Comparison of ENCODE assay signal across 17 cellular contexts in the genomic region with DNA sequence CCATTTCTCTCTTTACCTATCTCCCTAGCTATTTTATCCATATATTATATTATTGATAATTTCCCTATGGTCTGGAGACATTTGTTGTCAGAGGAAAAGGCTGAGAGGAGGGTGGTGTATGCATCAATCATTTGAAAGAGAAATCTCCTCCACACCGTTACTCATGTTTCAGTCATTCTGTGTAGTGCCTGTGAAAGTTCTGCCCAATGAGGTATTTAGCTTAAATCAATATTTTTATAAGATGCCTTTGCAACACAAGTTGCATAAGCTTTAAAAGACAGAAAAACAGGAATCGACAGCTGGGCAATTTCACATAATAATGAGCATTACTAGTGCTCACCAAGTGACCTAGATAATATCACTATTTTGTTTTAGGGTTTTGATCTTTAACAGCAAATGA.
A peak's percentile ranks its signal among the peaks of the same experiment; 100 is the strongest.
DNase-seq lines count a peak whose midpoint lies in the region; ATAC-seq and TF ChIP-seq lines count a peak whose summit lies in the region.
"Had no signal": no experiment of that assay in that cellular context is flagged by ENCODE, and none has a peak within 500 bp of the region (broad histone marks: within the 10 kb centered on the region; RNA-seq: fewer than 3 reads in every experiment).

No MANE protein-coding gene starts in this region.

- TF ChIP-seq POLR2A in esophagus muscularis mucosa (IDR thresholded peaks at IDR 0.05; ENCODE audit: low read depth), result no peak

- no peaks in the 10 kb centered on the region for H3K27me3 Mint-ChIP-seq in activated T-helper 1 cell treated with anti-CD3 and anti-CD28 coated beads, Interleukin-12 subunit alpha, Interleukin-12 subunit beta, Interleukin-2, Interleukin-4 antibody, amounts not matched to agents 30 ng/mL and 10 ng/mL and 1 ng/mL, durations not matched to agents 14 hours and 24 hours and 36 hours (ENCODE audit: insufficient read depth)
- H3K27me3 Mint-ChIP-seq: CD4-positive, CD25-positive, alpha-beta regulatory T cell had no signal

- dilution Hi-C loops in mammary epithelial cell (cut with HindIII; ENCODE audit: low sequenced_read_pairs), result no loop called here

- H3K27ac ChIP-seq in mammary epithelial cell (ENCODE audit: insufficient read depth, low read depth, low read length) (no peak overlapping the region), esophagus muscularis mucosa (replicated peaks in 1 of 4) (no peak overlapping the region)
- H3K27ac ChIP-seq: A549, SJSA1 had no signal

- H3K27me3 ChIP-seq in mammary epithelial cell (ENCODE audit: insufficient read depth, low read length), result no peaks in the 10 kb centered on the region
- no peaks in the 10 kb centered on the region for H3K27me3 ChIP-seq in esophagus muscularis mucosa
- H3K27me3 ChIP-seq: SJSA1 had no signal

- intact Hi-C loops in mammary epithelial cell (cut with micrococcal nuclease) (no loop called here), esophagus muscularis mucosa (cut with DNase I) (no loop called here)
- intact Hi-C loops in activated T-helper 1 cell treated with anti-CD3 and anti-CD28 coated beads, Interleukin-12 subunit alpha, Interleukin-12 subunit beta, Interleukin-2, Interleukin-4 antibody, amounts not matched to agents 30 ng/mL and 10 ng/mL and 1 ng/mL, durations not matched to agents 14 hours and 24 hours and 36 hours (cut with micrococcal nuclease), result no loop called here

- H3K36me3 Mint-ChIP-seq in activated T-helper 1 cell treated with anti-CD3 and anti-CD28 coated beads, Interleukin-12 subunit alpha, Interleukin-12 subunit beta, Interleukin-2, Interleukin-4 antibody, amounts not matched to agents 30 ng/mL and 10 ng/mL and 1 ng/mL, durations not matched to agents 14 hours and 24 hours and 36 hours (ENCODE audit: low read depth), result no peaks in the 10 kb centered on the region
- H3K36me3 Mint-ChIP-seq: CD4-positive, CD25-positive, alpha-beta regulatory T cell had no signal

- BruUV-seq in mammary epithelial cell (replicated peaks; lab: Mats Ljungman, UMichigan), result no TSS peak

- H3K36me3 ChIP-seq in mammary epithelial cell (ENCODE audit: insufficient read depth, low read length) (no peaks in the 10 kb centered on the region), esophagus muscularis mucosa (no peaks in the 10 kb centered on the region)
- H3K36me3 ChIP-seq: SJSA1 had no signal

- no peak overlapping the region for H3K9ac ChIP-seq in mammary epithelial cell (ENCODE audit: insufficient read depth, low read length)

- 83% methylated on average over 2 of the region's 2 CpGs for WGBS in mammary epithelial cell (ENCODE audit: low coverage, missing lambda C conversion rate)
- WGBS in esophagus muscularis mucosa, result 70% methylated on average over 2 of the region's 2 CpGs

- in situ Hi-C loops in mammary epithelial cell (cut with MboI; ENCODE audit: low sequenced_read_pairs in 2 of 2), result no loop called here

- no peaks in the 10 kb centered on the region for H3K4me1 ChIP-seq in mammary epithelial cell (ENCODE audit: insufficient read depth, low read length)
- H3K4me1 ChIP-seq in esophagus muscularis mucosa, result no peaks in the 10 kb centered on the region
- H3K4me1 ChIP-seq: A549, SJSA1 had no signal

- no peak for ATAC-seq in HG02970 (IDR thresholded peaks at IDR 0.05; ENCODE audit: low FRiP score, unreplicated experiment)
- ATAC-seq: A549, Right ventricle myocardium inferior had no signal

- TF ChIP-seq EP300 in esophagus muscularis mucosa (IDR thresholded peaks at IDR 0.05), result no peak

- no peak overlapping the region for H3K4me3 ChIP-seq in mammary epithelial cell (replicated peaks in 1 of 3; ENCODE audit: insufficient read depth in 1 of 3, low read depth in 2 of 3, low read length in 3 of 3)
- no peak overlapping the region for H3K4me3 ChIP-seq in esophagus muscularis mucosa
- H3K4me3 ChIP-seq: A549, SJSA1 had no signal

- no peak for TF ChIP-seq CTCF in mammary epithelial cell (conservative IDR thresholded peaks at IDR 0.05 in 1 of 2, IDR thresholded peaks at IDR 0.05 in 1 of 2; ENCODE audit: extremely low read depth in 1 of 2, insufficient read depth in 1 of 2, low read depth in 1 of 2, low read length in 2 of 2)
- no peak for TF ChIP-seq CTCF in esophagus muscularis mucosa (IDR thresholded peaks at IDR 0.05)

- no peak overlapping the region for H3K4me3 Mint-ChIP-seq in activated T-helper 1 cell treated with anti-CD3 and anti-CD28 coated beads, Interleukin-12 subunit alpha, Interleukin-12 subunit beta, Interleukin-2, Interleukin-4 antibody, amounts not matched to agents 30 ng/mL and 10 ng/mL and 1 ng/mL, durations not matched to agents 14 hours and 24 hours and 36 hours
- H3K4me3 Mint-ChIP-seq: CD4-positive, CD25-positive, alpha-beta regulatory T cell had no signal

- CTCF ChIA-PET in mammary epithelial cell (lab: Charles Lee; ENCODE audit: low non-redundant PET), result no interaction called here

- no peak overlapping the region for H3K27ac Mint-ChIP-seq in activated T-helper 1 cell treated with anti-CD3 and anti-CD28 coated beads, Interleukin-12 subunit alpha, Interleukin-12 subunit beta, Interleukin-2, Interleukin-4 antibody, amounts not matched to agents 30 ng/mL and 10 ng/mL and 1 ng/mL, durations not matched to agents 14 hours and 24 hours and 36 hours
- H3K27ac Mint-ChIP-seq: CD4-positive, CD25-positive, alpha-beta regulatory T cell had no signal

- H3K9me3 ChIP-seq in mammary epithelial cell (replicated peaks; ENCODE audit: insufficient read depth, low read length), result no peaks in the 10 kb centered on the region
- no peaks in the 10 kb centered on the region for H3K9me3 ChIP-seq in esophagus muscularis mucosa
- H3K9me3 ChIP-seq: A549, SJSA1 had no signal

- no peaks in the 10 kb centered on the region for H3K79me2 ChIP-seq in mammary epithelial cell (ENCODE audit: insufficient read depth, low read length)

- DNase-seq in ELR (ENCODE audit: low read depth) (peak; percentile 25), NCI-H460 (ENCODE audit: extremely low read depth, low read depth) (peak; percentile 57), mammary epithelial cell (peak; percentile 35), renal cortical epithelial cell (ENCODE audit: low read depth) (peak; percentile 77), esophagus muscularis mucosa (ENCODE audit: extremely low spot score) (no peak)
- DNase-seq in activated T-helper 1 cell treated with anti-CD3 and anti-CD28 coated beads, Interleukin-12 subunit alpha, Interleukin-12 subunit beta, Interleukin-2, Interleukin-4 antibody, amounts not matched to agents 30 ng/mL and 10 ng/mL and 1 ng/mL, durations not matched to agents 14 hours and 24 hours and 36 hours (ENCODE audit: low spot score), result no peak
- DNase-seq: CD4-positive, CD25-positive, alpha-beta regulatory T cell; DMS79; NCI-H1092; NCI-H1436 treated with DMSO at 0.1 percent for 48 hours; NCI-H1930; NCI-H510A treated with DMSO at 0.1 percent for 48 hours; NCI-H82 had no signal

- H3K4me2 ChIP-seq in mammary epithelial cell (ENCODE audit: insufficient read depth, low read depth, low read length), result no peak overlapping the region
- H3K4me2 ChIP-seq: A549 had no signal

- H4K20me1 ChIP-seq in mammary epithelial cell (ENCODE audit: insufficient read depth, low read length), result no peaks in the 10 kb centered on the region

- no peak overlapping the region for H2AFZ ChIP-seq in mammary epithelial cell (ENCODE audit: low read depth, low read length)

- H3K9me3 Mint-ChIP-seq in activated T-helper 1 cell treated with anti-CD3 and anti-CD28 coated beads, Interleukin-12 subunit alpha, Interleukin-12 subunit beta, Interleukin-2, Interleukin-4 antibody, amounts not matched to agents 30 ng/mL and 10 ng/mL and 1 ng/mL, durations not matched to agents 14 hours and 24 hours and 36 hours, result peaks cover 6% of the 10 kb centered on the region

- H3K4me1 Mint-ChIP-seq in activated T-helper 1 cell treated with anti-CD3 and anti-CD28 coated beads, Interleukin-12 subunit alpha, Interleukin-12 subunit beta, Interleukin-2, Interleukin-4 antibody, amounts not matched to agents 30 ng/mL and 10 ng/mL and 1 ng/mL, durations not matched to agents 14 hours and 24 hours and 36 hours (ENCODE audit: low read depth), result no peaks in the 10 kb centered on the region
- H3K4me1 Mint-ChIP-seq: CD4-positive, CD25-positive, alpha-beta regulatory T cell had no signal

Comparison
In these comparisons a context has a peak if more than half of its experiments do, and no peak if none do; other contexts are left out.
1. DNase-seq: peak in ELR (single experiment), NCI-H460 (single experiment), mammary epithelial cell (single experiment) and renal cortical epithelial cell (single experiment); none in activated T-helper 1 cell treated with anti-CD3 and anti-CD28 coated beads, Interleukin-12 subunit alpha, Interleukin-12 subunit beta, Interleukin-2, Interleukin-4 antibody, amounts not matched to agents 30 ng/mL and 10 ng/mL and 1 ng/mL, durations not matched to agents 14 hours and 24 hours and 36 hours (single experiment) and esophagus muscularis mucosa (single experiment).